In genomic region chr3:183178833-183179549, GRCh38 we compare ENCODE assay signal across 1 cellular context.
TF ChIP-seq lines count a peak whose summit lies in the region.

No MANE protein-coding gene starts in this region.

TF ChIP-seq in HepG2, 621 proteins besides CTCF, POLR2A, EP300 and RAD21 (continued from another document):
- TF ChIP-seq ZNF800 (CRISPR knock-in tag; IDR thresholded peaks at IDR 0.05) (peak; percentile 91), MTA1 (CRISPR knock-in tag; IDR thresholded peaks at IDR 0.05; ENCODE audit: borderline replicate concordance) (peak; percentile 55; the same call in 1 of the 2 replicates), MTF2 (CRISPR knock-in tag; IDR thresholded peaks at IDR 0.05; ENCODE audit: borderline replicate concordance) (0 out of 2 replicates have a peak, but pooled peaks have one; percentile 40), ZNF687 (CRISPR knock-in tag; IDR thresholded peaks at IDR 0.05) (peak; percentile 23; the same call in 1 of the 2 replicates), ZNF777 (CRISPR knock-in tag; IDR thresholded peaks at IDR 0.05) (no peak), EED (CRISPR knock-in tag; IDR thresholded peaks at IDR 0.05) (peak; percentile 40; the same call in 1 of the 2 replicates)
